20 cellular contexts compared by ENCODE assay signal in genomic region chr5:1240496-1241260, GRCh38. TPM values are rescaled to one million over a fixed set of nuclear protein-coding genes. Genes with fewer than 3 reads are reported as not detected.
DNase-seq lines count a peak whose midpoint lies in the region; TF ChIP-seq lines count a peak whose summit lies in the region.
"Had no signal": no experiment of that assay in that cellular context is flagged by ENCODE, and none has a peak within 500 bp of the region (broad histone marks: within the 10 kb centered on the region; RNA-seq: fewer than 3 reads in every experiment).

No MANE protein-coding gene starts in this region.

- H4K20me1 ChIP-seq in PC-9 (ENCODE audit: insufficient read depth) = no peaks in the 10 kb centered on the region; the same call in 1 of the 2 replicates

- H3K27me3 Mint-ChIP-seq in activated naive CD4-positive, alpha-beta T cell treated with anti-CD3 and anti-CD28 coated beads, Interleukin-2, amount 50 U/mL, for 24 hours = no peaks in the 10 kb centered on the region
- H3K27me3 Mint-ChIP-seq in activated naive CD4-positive, alpha-beta T cell treated with anti-CD3 and anti-CD28 coated beads for 36 hours (ENCODE audit: low read depth) = peaks cover 3% of the 10 kb centered on the region
- H3K27me3 Mint-ChIP-seq in nephron progenitor cell (ENCODE audit: low read depth, poor library complexity) = peaks cover 8% of the 10 kb centered on the region

- H3K27ac ChIP-seq in colonic mucosa = peak overlapping the region; percentile 47
- H3K27ac ChIP-seq in PC-9 = no peak overlapping the region

- peaks cover 6% of the 10 kb centered on the region for H3K9me3 Mint-ChIP-seq in activated naive CD4-positive, alpha-beta T cell treated with anti-CD3 and anti-CD28 coated beads, Interleukin-2, amount 50 U/mL, for 24 hours
- peaks cover 12% of the 10 kb centered on the region for H3K9me3 Mint-ChIP-seq in activated naive CD4-positive, alpha-beta T cell treated with anti-CD3 and anti-CD28 coated beads for 36 hours
- peaks cover 13% of the 10 kb centered on the region for H3K9me3 Mint-ChIP-seq in nephron progenitor cell

- no peak overlapping the region for H3K4me3 Mint-ChIP-seq in activated naive CD4-positive, alpha-beta T cell treated with anti-CD3 and anti-CD28 coated beads, Interleukin-2, amount 50 U/mL, for 24 hours
- H3K4me3 Mint-ChIP-seq in activated naive CD4-positive, alpha-beta T cell treated with anti-CD3 and anti-CD28 coated beads for 36 hours = no peak overlapping the region
- H3K4me3 Mint-ChIP-seq in nephron progenitor cell = no peak overlapping the region
- H3K4me3 Mint-ChIP-seq: CD4-positive, CD25-positive, alpha-beta regulatory T cell; CD8-positive, alpha-beta memory T cell; H9 had no signal

- H2AFZ ChIP-seq in PC-9 = no peak overlapping the region

- H3K9ac ChIP-seq in colonic mucosa (ENCODE audit: low read depth in 2 of 2, low read length in 2 of 2) = peak overlapping the region in 1 of 2 donors; percentile 80

- H3K4me1 ChIP-seq in colonic mucosa = peaks cover 5% of the 10 kb centered on the region
- H3K4me1 ChIP-seq in PC-9 (replicated peaks; ENCODE audit: insufficient read depth) = no peaks in the 10 kb centered on the region
- H3K4me1 ChIP-seq: BE2C had no signal

- no peak for DNase-seq in activated naive CD4-positive, alpha-beta T cell treated with anti-CD3 and anti-CD28 coated beads for 36 hours
- DNase-seq in colonic mucosa (no peak), nephron progenitor cell (no peak), PC-9 (no peak), pons (ENCODE audit: low spot score) (no peak), GM10266 (ENCODE audit: extremely low spot score) (no peak)
- DNase-seq: ACHN; BE2C; C1 segment of cervical spinal cord; CD4-positive, CD25-positive, alpha-beta regulatory T cell; CD8-positive, alpha-beta memory T cell; COR-L47; DMS 273 treated with DMSO at 0.1 percent for 48 hours; DMS79; GDM1; H9 had no signal

- H3K9me3 ChIP-seq in colonic mucosa = no peaks in the 10 kb centered on the region
- peaks cover 8% of the 10 kb centered on the region for H3K9me3 ChIP-seq in PC-9 (ENCODE audit: insufficient read depth, low read depth)
- H3K9me3 ChIP-seq: BE2C had no signal

- H3K27ac Mint-ChIP-seq in activated naive CD4-positive, alpha-beta T cell treated with anti-CD3 and anti-CD28 coated beads, Interleukin-2, amount 50 U/mL, for 24 hours = peak overlapping the region; percentile 12
- H3K27ac Mint-ChIP-seq in activated naive CD4-positive, alpha-beta T cell treated with anti-CD3 and anti-CD28 coated beads for 36 hours = no peak overlapping the region
- peak overlapping the region; percentile 87 for H3K27ac Mint-ChIP-seq in nephron progenitor cell
- H3K27ac Mint-ChIP-seq: CD8-positive, alpha-beta memory T cell had no signal

- no peaks in the 10 kb centered on the region for H3K79me2 ChIP-seq in PC-9 (ENCODE audit: low read depth)

- no peaks in the 10 kb centered on the region for H3F3A ChIP-seq in PC-9 (ENCODE audit: insufficient read depth, low read depth)

- no peaks in the 10 kb centered on the region for H3K36me3 Mint-ChIP-seq in activated naive CD4-positive, alpha-beta T cell treated with anti-CD3 and anti-CD28 coated beads, Interleukin-2, amount 50 U/mL, for 24 hours
- no peaks in the 10 kb centered on the region for H3K36me3 Mint-ChIP-seq in activated naive CD4-positive, alpha-beta T cell treated with anti-CD3 and anti-CD28 coated beads for 36 hours (ENCODE audit: low read depth)
- H3K36me3 Mint-ChIP-seq in nephron progenitor cell (ENCODE audit: low read depth) = no peaks in the 10 kb centered on the region
- H3K36me3 Mint-ChIP-seq: CD4-positive, CD25-positive, alpha-beta regulatory T cell had no signal

- no TSS peak for BruUV-seq in PC-9 (replicated peaks; lab: Mats Ljungman, UMichigan)

- POLR2A ChIA-PET in PC-9 (lab: Charles Lee; ENCODE audit: unreplicated experiment) = no interaction called here

- no peak overlapping the region for H3K4me3 ChIP-seq in colonic mucosa
- H3K4me3 ChIP-seq in PC-9 = no peak overlapping the region

- H3K4me1 Mint-ChIP-seq in activated naive CD4-positive, alpha-beta T cell treated with anti-CD3 and anti-CD28 coated beads, Interleukin-2, amount 50 U/mL, for 24 hours = no peaks in the 10 kb centered on the region
- H3K4me1 Mint-ChIP-seq in activated naive CD4-positive, alpha-beta T cell treated with anti-CD3 and anti-CD28 coated beads for 36 hours (ENCODE audit: low read depth) = no peaks in the 10 kb centered on the region
- peaks cover 30% of the 10 kb centered on the region for H3K4me1 Mint-ChIP-seq in nephron progenitor cell
- H3K4me1 Mint-ChIP-seq: CD8-positive, alpha-beta memory T cell had no signal

- TF ChIP-seq CTCF in colonic mucosa (IDR thresholded peaks at IDR 0.05) = no peak
- no peak for TF ChIP-seq CTCF in nephron progenitor cell (IDR thresholded peaks at IDR 0.05)
- TF ChIP-seq CTCF in PC-9 (conservative IDR thresholded peaks at IDR 0.05) = no peak
- TF ChIP-seq CTCF in GM10266 (IDR thresholded peaks at IDR 0.05; ENCODE audit: control insufficient read depth, insufficient read depth, low read depth, missing control alignments) = no peak

- no peak overlapping the region for H3K4me2 ChIP-seq in PC-9

- H3K36me3 ChIP-seq in colonic mucosa = no peaks in the 10 kb centered on the region
- H3K36me3 ChIP-seq in PC-9 (ENCODE audit: low read depth) = no peaks in the 10 kb centered on the region
- H3K36me3 ChIP-seq: BE2C had no signal

- H3K9me2 ChIP-seq in PC-9 (ENCODE audit: insufficient read depth) = no peaks in the 10 kb centered on the region

- H3K27me3 ChIP-seq in colonic mucosa (peaks cover 12% of the 10 kb centered on the region), PC-9 (ENCODE audit: insufficient read depth, low read depth) (peaks cover 98% of the 10 kb centered on the region)

- intact Hi-C loops in activated naive CD4-positive, alpha-beta T cell treated with anti-CD3 and anti-CD28 coated beads for 36 hours (cut with micrococcal nuclease) = no loop called here
- intact Hi-C loops in colonic mucosa (cut with DNase I) (no loop called here), PC-9 (cut with micrococcal nuclease; ENCODE audit: unreplicated experiment) (no loop called here)

- CTCF ChIA-PET in activated naive CD4-positive, alpha-beta T cell treated with anti-CD3 and anti-CD28 coated beads for 36 hours (lab: Charles Lee) = no interaction called here
- CTCF ChIA-PET in PC-9 (lab: Charles Lee) = no interaction called here

RNA-seq across cellular contexts. Expression of gene SLC6A18, which starts 15.5 kb away (rescaled TPM):
- total RNA-seq in activated naive CD4-positive, alpha-beta T cell treated with anti-CD3 and anti-CD28 coated beads for 36 hours = not detected
- total RNA-seq in colonic mucosa (under 1 TPM in 1 of 2 donors, not detected in 1; 0.27 TPM), PC-9 (2021) (not detected in 2 replicates)
- total RNA-seq: CD4-positive, CD25-positive, alpha-beta regulatory T cell; CD8-positive, alpha-beta memory T cell; Daoy; H1; H9; HT-29 had no signal

RNA-seq across cellular contexts. Expression of gene SLC6A19, which starts 39.3 kb away (rescaled TPM):
- not detected for total RNA-seq in activated naive CD4-positive, alpha-beta T cell treated with anti-CD3 and anti-CD28 coated beads for 36 hours
- total RNA-seq in colonic mucosa (10 to 100 TPM in 1 of 2 donors, under 1 TPM in 1; 0.67 to 56.2 TPM), PC-9 (2021) (not detected in 2 replicates)
- total RNA-seq: CD4-positive, CD25-positive, alpha-beta regulatory T cell; CD8-positive, alpha-beta memory T cell; Daoy; H1; H9; HT-29 had no signal

RNA-seq across cellular contexts. Expression of gene TERT, which starts 54.2 kb away (rescaled TPM):
- total RNA-seq in activated naive CD4-positive, alpha-beta T cell treated with anti-CD3 and anti-CD28 coated beads for 36 hours = 10 to 100 TPM; 10.1 to 13.1 TPM
- total RNA-seq in colonic mucosa (10 to 100 TPM in 1 of 2 donors, under 1 TPM in 1; 0.72 to 13.7 TPM), PC-9 (2021) (0.74 and 2.2 TPM in 2 replicates)
